ENCODE assay signal across 1 cellular context in the genomic region with DNA sequence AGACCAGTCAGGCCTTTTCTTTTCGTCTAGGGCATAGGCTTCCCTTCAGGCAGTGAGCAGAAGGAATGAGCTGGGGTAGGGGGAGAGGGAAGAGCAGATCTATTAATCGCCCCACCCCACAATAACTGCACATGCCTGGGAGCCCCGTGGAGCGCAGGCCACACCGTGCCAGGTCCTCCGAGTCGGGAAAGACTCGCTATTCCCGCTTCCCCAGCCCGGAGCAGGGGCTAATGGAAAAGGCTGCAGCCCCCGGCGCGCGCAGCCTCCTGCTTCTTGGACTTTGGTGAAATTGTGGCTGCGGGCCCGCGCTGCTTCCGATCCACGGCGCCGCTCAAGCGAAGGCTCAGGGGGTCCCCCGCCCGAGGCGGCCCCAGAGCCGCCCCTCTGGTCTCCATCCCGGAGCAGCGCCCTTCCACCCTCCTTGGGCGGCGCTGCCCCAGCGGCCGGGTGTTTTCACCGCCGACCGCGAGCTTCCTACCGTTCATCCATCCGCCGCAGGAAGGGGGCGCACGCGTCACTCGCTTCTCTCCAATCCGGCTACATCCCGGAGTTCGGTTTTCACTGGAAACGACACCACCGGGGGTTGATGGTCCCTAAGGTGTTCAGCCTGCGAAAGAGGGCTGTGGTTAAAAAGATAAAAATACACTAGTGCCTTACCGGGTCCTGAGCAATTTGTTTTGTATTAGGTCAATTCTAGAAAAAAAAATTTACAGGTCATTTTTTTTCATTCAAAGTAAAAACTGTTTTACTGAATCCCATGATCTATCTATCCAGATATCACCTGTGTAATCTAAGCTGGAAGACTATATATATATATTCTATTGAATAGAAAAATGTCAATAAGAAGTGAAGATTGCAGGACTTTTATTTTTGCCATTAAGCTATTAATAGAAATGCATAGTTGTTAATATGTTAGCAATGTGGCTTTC.
TF ChIP-seq lines count a peak whose summit lies in the region.

No MANE protein-coding gene starts in this region.

TF ChIP-seq in HEK293, 187 proteins besides CTCF, POLR2A, EP300 and RAD21 (continued from another document):
- TF ChIP-seq ZNF664 (tag by site-specific recombination; IDR thresholded peaks at IDR 0.05): no peak
- TF ChIP-seq ZNF518A (tag by site-specific recombination; conservative IDR thresholded peaks at IDR 0.05; ENCODE audit: low read depth): no peak
- TF ChIP-seq ZNF157 (tag by site-specific recombination; IDR thresholded peaks at IDR 0.05): no peak
- peak; percentile 35; the same call in 1 of the 2 replicates for TF ChIP-seq ZNF394 (tag by site-specific recombination; IDR thresholded peaks at IDR 0.05; ENCODE audit: borderline replicate concordance)
- TF ChIP-seq ZIC2 (tag by site-specific recombination; IDR thresholded peaks at IDR 0.05): peak; percentile 74
- TF ChIP-seq, protein P1, sequence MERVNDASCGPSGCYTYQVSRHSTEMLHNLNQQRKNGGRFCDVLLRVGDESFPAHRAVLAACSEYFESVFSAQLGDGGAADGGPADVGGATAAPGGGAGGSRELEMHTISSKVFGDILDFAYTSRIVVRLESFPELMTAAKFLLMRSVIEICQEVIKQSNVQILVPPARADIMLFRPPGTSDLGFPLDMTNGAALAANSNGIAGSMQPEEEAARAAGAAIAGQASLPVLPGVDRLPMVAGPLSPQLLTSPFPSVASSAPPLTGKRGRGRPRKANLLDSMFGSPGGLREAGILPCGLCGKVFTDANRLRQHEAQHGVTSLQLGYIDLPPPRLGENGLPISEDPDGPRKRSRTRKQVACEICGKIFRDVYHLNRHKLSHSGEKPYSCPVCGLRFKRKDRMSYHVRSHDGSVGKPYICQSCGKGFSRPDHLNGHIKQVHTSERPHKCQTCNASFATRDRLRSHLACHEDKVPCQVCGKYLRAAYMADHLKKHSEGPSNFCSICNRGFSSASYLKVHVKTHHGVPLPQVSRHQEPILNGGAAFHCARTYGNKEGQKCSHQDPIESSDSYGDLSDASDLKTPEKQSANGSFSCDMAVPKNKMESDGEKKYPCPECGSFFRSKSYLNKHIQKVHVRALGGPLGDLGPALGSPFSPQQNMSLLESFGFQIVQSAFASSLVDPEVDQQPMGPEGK (tag by site-specific recombination; IDR thresholded peaks at IDR 0.05): peak; percentile 56
- 0 out of 2 replicates have a peak, but pooled peaks have one; percentile 40 for TF ChIP-seq ZNF2 (tag by site-specific recombination; IDR thresholded peaks at IDR 0.05)
- TF ChIP-seq, protein P2, sequence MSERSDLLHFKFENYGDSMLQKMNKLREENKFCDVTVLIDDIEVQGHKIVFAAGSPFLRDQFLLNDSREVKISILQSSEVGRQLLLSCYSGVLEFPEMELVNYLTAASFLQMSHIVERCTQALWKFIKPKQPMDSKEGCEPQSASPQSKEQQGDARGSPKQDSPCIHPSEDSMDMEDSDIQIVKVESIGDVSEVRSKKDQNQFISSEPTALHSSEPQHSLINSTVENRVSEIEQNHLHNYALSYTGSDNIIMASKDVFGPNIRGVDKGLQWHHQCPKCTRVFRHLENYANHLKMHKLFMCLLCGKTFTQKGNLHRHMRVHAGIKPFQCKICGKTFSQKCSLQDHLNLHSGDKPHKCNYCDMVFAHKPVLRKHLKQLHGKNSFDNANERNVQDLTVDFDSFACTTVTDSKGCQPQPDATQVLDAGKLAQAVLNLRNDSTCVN (tag by site-specific recombination; optimal IDR thresholded peaks at IDR 0.05): peak; percentile 28
